In the genomic region with DNA sequence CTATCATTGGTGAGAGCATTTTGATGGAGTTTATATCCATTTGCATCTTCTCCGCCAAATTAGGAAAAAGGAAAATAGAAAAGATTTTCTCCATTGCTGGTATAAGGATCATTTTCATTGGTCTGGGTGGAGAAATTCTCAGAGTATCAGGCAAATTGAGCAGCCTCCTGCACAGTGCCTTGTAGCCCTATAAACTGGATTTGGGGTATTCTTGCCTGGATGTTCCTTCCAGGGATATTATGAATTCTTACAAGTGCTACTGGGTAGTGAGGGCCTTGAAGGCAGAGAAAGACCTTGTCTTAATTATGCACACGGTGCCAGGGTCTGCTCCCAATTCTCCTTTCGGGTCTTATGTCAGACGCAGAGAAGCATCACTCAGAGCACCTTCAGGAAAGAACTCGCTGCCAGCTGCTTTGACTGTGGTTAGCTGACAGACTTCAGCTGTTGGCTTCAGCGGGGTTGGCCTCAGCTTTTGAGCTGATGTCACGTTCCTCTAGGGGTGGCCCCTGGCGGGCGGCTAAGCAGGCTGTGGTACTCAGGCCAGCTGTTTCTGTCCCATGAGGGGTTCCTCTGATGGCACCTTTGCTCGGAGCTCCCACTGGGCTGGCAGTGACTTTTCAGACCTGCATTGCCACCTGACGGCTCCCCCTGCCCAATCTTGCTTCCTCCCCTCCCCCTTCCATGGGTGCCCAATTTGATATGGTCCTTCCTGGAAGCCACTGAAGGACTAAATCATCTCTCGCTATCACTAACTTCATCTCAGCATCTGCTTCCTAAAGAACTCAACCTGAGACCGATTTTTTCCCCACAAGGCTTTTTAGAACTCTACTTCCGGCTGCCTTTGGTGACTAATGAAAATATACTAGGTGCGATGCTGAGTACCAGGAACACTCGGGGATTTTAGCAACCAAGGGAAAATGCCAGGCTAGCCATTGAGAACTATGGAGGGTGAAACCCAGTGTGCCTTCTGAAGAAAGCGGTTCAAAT, we compare ENCODE assay signal across 9 cellular contexts.
DNase-seq lines count a peak whose midpoint lies in the region; ATAC-seq and TF ChIP-seq lines count a peak whose summit lies in the region.
"Had no signal": no experiment of that assay in that cellular context is flagged by ENCODE, and none has a peak within 500 bp of the region (broad histone marks: within the 10 kb centered on the region; RNA-seq: fewer than 3 reads in every experiment).

No MANE protein-coding gene starts in this region.

- ATAC-seq in GM18511 (IDR thresholded peaks at IDR 0.05; ENCODE audit: unreplicated experiment) (peak; percentile 98), HG02642 (IDR thresholded peaks at IDR 0.05; ENCODE audit: poor library complexity, unreplicated experiment) (peak; percentile 97), gastroesophageal sphincter (no peak)
- peak; percentile 96 for ATAC-seq in activated naive CD8-positive, alpha-beta T cell treated with anti-CD3 and anti-CD28 coated beads, Interleukin-2, amount 50 U/mL, for 24 hours

- DNase-seq in activated naive CD8-positive, alpha-beta T cell treated with anti-CD3 and anti-CD28 coated beads, Interleukin-2, amount 50 U/mL, for 24 hours: peak; percentile 65
- peak; percentile 68 for DNase-seq in stimulated activated CD8-positive, alpha-beta memory T cell treated with anti-CD3 and anti-CD28 coated beads, Interleukin-4, amount 100 ng/mL, for 48 hours
- DNase-seq in ureter (ENCODE audit: low spot score): no peak
- no peak for DNase-seq in A673 (ENCODE audit: low spot score)

- H3K4me3 ChIP-seq in OCI-LY3 (ENCODE audit: low read length) (peak overlapping the region; percentile 65), gastroesophageal sphincter (no peak overlapping the region), A673 (ENCODE audit: low read depth, low read length, poor library complexity, severe bottlenecking) (no peak overlapping the region)
- H3K4me3 ChIP-seq: thoracic aorta had no signal

- H3K9me3 ChIP-seq in OCI-LY3 (ENCODE audit: insufficient read depth, low read length): no peaks in the 10 kb centered on the region
- H3K9me3 ChIP-seq in gastroesophageal sphincter: no peaks in the 10 kb centered on the region
- H3K9me3 ChIP-seq in A673 (ENCODE audit: low read depth, low read length, poor library complexity, severe bottlenecking): no peaks in the 10 kb centered on the region
- H3K9me3 ChIP-seq: thoracic aorta had no signal

- peaks cover 31% of the 10 kb centered on the region for H3K4me1 Mint-ChIP-seq in activated naive CD8-positive, alpha-beta T cell treated with anti-CD3 and anti-CD28 coated beads, Interleukin-2, amount 50 U/mL, for 24 hours

- no peaks in the 10 kb centered on the region for H4K20me1 ChIP-seq in OCI-LY3 (ENCODE audit: insufficient read depth, low read length)

- TF ChIP-seq EP300 in gastroesophageal sphincter (IDR thresholded peaks at IDR 0.05): no peak

- no peaks in the 10 kb centered on the region for H3K9me3 Mint-ChIP-seq in activated naive CD8-positive, alpha-beta T cell treated with anti-CD3 and anti-CD28 coated beads, Interleukin-2, amount 50 U/mL, for 24 hours

- TF ChIP-seq POLR2A in gastroesophageal sphincter (IDR thresholded peaks at IDR 0.05): no peak

- no peaks in the 10 kb centered on the region for H3K36me3 Mint-ChIP-seq in activated naive CD8-positive, alpha-beta T cell treated with anti-CD3 and anti-CD28 coated beads, Interleukin-2, amount 50 U/mL, for 24 hours (ENCODE audit: low read depth)

- CTCF ChIA-PET in A673 (lab: Charles Lee): no interaction called here

- intact Hi-C loops in A673 (cut with micrococcal nuclease; ENCODE audit: unreplicated experiment): no loop called here

- BruUV-seq in A673 (replicated peaks; lab: Mats Ljungman, UMichigan): no TSS peak

- peaks cover 30% of the 10 kb centered on the region for H3K4me1 ChIP-seq in OCI-LY3 (ENCODE audit: low read length)
- no peaks in the 10 kb centered on the region for H3K4me1 ChIP-seq in gastroesophageal sphincter
- no peaks in the 10 kb centered on the region for H3K4me1 ChIP-seq in A673 (ENCODE audit: insufficient read depth, low read length, poor library complexity, severe bottlenecking)

- peak overlapping the region; percentile 89 for H3K4me2 ChIP-seq in OCI-LY3 (ENCODE audit: low read length)

- H3K27ac ChIP-seq in OCI-LY3 (ENCODE audit: low read length): peak overlapping the region; percentile 68
- no peak overlapping the region for H3K27ac ChIP-seq in gastroesophageal sphincter
- H3K27ac ChIP-seq in A673 (ENCODE audit: low read depth, low read length, poor library complexity, severe bottlenecking): no peak overlapping the region
- H3K27ac ChIP-seq: thoracic aorta had no signal

- peak overlapping the region; percentile 16; the same call in 1 of the 2 replicates for H3K9ac ChIP-seq in OCI-LY3 (ENCODE audit: low read length)

- no peaks in the 10 kb centered on the region for H3K27me3 Mint-ChIP-seq in activated naive CD8-positive, alpha-beta T cell treated with anti-CD3 and anti-CD28 coated beads, Interleukin-2, amount 50 U/mL, for 24 hours

- H3K27me3 ChIP-seq in OCI-LY3 (ENCODE audit: low read depth, low read length) (peaks cover 12% of the 10 kb centered on the region), gastroesophageal sphincter (no peaks in the 10 kb centered on the region), A673 (replicated peaks; ENCODE audit: insufficient read depth, low read depth, low read length, poor library complexity) (no peaks in the 10 kb centered on the region)

- no peak overlapping the region for H2AFZ ChIP-seq in OCI-LY3 (ENCODE audit: low read depth, low read length)

- POLR2A ChIA-PET in A673 (lab: Charles Lee; ENCODE audit: low non-redundant PET): no interaction called here

- no peaks in the 10 kb centered on the region for H3K79me2 ChIP-seq in OCI-LY3 (ENCODE audit: low read length)

- H3K4me3 Mint-ChIP-seq in activated naive CD8-positive, alpha-beta T cell treated with anti-CD3 and anti-CD28 coated beads, Interleukin-2, amount 50 U/mL, for 24 hours: peak overlapping the region; percentile 51

- peak overlapping the region; percentile 91 for H3K27ac Mint-ChIP-seq in activated naive CD8-positive, alpha-beta T cell treated with anti-CD3 and anti-CD28 coated beads, Interleukin-2, amount 50 U/mL, for 24 hours

- 57 to 85% methylated on average over 1 to 5 of the region's 17 CpGs for WGBS in gastroesophageal sphincter (ENCODE audit: low coverage in 1 of 2), 2 donors

- H3K36me3 ChIP-seq in OCI-LY3 (replicated peaks; ENCODE audit: low read depth, low read length) (no peaks in the 10 kb centered on the region), gastroesophageal sphincter (no peaks in the 10 kb centered on the region), A673 (ENCODE audit: insufficient read depth, low read length, poor library complexity, severe bottlenecking) (no peaks in the 10 kb centered on the region)
- H3K36me3 ChIP-seq: thoracic aorta had no signal

- TF ChIP-seq CTCF in OCI-LY3 (IDR thresholded peaks at IDR 0.05; ENCODE audit: low read depth, low read length) (no peak), gastroesophageal sphincter (IDR thresholded peaks at IDR 0.05) (no peak), A673 (conservative IDR thresholded peaks at IDR 0.05; ENCODE audit: low read depth, low read length) (no peak)

Comparison
In these comparisons a context has a peak if more than half of its experiments do, and no peak if none do; other contexts are left out.
1. DNase-seq: peak in activated naive CD8-positive, alpha-beta T cell treated with anti-CD3 and anti-CD28 coated beads, Interleukin-2, amount 50 U/mL, for 24 hours (single experiment) and stimulated activated CD8-positive, alpha-beta memory T cell treated with anti-CD3 and anti-CD28 coated beads, Interleukin-4, amount 100 ng/mL, for 48 hours (single experiment); none in ureter (single experiment) and A673 (single experiment).